ENCODE assay signal across 8 cellular contexts in the genomic region with DNA sequence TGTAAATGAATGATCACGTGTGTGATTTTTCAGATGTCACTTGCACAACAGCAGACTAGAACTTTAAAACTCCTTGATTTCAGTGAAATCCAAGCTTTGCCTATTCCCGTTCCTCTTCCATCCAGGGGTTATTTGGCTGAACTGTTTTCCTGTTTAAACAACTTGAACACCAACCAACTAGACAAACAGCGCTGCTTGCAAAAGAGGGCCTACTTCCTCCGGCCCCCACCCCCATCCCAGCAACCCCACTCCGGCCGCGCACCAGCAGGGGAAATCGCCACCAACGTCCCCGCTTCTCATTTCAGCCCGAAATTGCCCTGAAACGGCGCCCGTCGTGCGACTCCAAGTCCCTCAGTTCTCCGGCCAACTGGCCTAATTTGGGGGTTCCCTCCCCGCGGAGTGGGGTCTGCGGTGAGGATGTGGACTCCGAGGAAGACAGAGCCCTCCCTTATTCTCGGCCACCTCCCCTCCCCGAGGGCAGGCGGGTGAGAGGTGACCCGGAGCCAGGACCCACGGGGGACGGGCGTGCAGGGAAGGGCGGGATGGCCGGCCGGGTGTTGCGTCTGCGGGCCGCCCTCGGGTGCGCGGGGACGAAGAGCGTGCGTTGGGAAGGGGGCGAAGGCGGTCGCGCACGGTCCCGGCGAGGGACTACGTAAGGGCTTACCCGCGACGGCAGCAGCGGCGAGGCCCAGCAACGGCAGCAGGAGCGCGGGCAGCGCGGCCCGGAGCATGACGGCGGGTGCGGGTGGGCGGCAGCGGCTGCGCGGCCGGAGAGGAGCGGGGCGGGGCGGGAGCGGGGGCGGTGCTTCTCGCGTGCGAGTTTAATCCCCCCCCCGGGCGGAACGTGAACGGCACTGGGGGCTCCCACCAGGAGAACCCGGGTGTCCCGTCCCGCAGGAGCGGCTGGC. TPM values are rescaled to one million over a fixed set of nuclear protein-coding genes. Genes with fewer than 3 reads are reported as not detected.
A peak's percentile ranks its signal among the peaks of the same experiment; 100 is the strongest.
DNase-seq lines count a peak whose midpoint lies in the region; ATAC-seq and TF ChIP-seq lines count a peak whose summit lies in the region.

A gene with protein sequence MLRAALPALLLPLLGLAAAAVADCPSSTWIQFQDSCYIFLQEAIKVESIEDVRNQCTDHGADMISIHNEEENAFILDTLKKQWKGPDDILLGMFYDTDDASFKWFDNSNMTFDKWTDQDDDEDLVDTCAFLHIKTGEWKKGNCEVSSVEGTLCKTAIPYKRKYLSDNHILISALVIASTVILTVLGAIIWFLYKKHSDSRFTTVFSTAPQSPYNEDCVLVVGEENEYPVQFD (minus strand): TSS at position 741 of the 908 bp plus-strand sequence. CDS start 10 bp downstream, at position 731.

- H3K36me3 ChIP-seq in CD8-positive, alpha-beta T cell (ENCODE audit: insufficient read depth, low read length), result no peaks in the 10 kb centered on the region

- TF ChIP-seq CTCF in CD8-positive, alpha-beta T cell (IDR thresholded peaks at IDR 0.05), result no peak
- TF ChIP-seq CTCF in VCaP (conservative IDR thresholded peaks at IDR 0.05), result no peak
- no peak for TF ChIP-seq CTCF in choroid plexus epithelial cell (conservative IDR thresholded peaks at IDR 0.05; ENCODE audit: low read depth, low read length)

- DNase-seq in CD8-positive, alpha-beta T cell, result peak in 6 of 7 experiments; percentile 3 to 51 (median 24)
- DNase-seq in choroid plexus epithelial cell (ENCODE audit: low read depth) (peak; percentile 48), left colon (peak; percentile 64 to 81)
- DNase-seq in stimulated activated CD4-positive, alpha-beta T cell treated with anti-CD3 and anti-CD28 coated beads, Interleukin-1b, Interleukin-23, amount 100 ng/mL, for 4 hours (ENCODE audit: low read depth in 2 of 2), result peak; percentile 8 to 33

- peaks cover 16% of the 10 kb centered on the region for H3K27me3 Mint-ChIP-seq in CD8-positive, alpha-beta T cell (ENCODE audit: low read depth)

- no peaks in the 10 kb centered on the region for H3K27me3 ChIP-seq in CD8-positive, alpha-beta T cell (ENCODE audit: insufficient read depth, low read length)

- no peak within 1 kb of the TSS for H3K27ac Mint-ChIP-seq in CD8-positive, alpha-beta T cell

- no peak within 1 kb of the TSS for H3K27ac ChIP-seq in CD8-positive, alpha-beta T cell (ENCODE audit: low read depth, low read length)
- peak within 1 kb of the TSS; percentile 95 for H3K27ac ChIP-seq in VCaP

- POLR2A ChIA-PET in CD8-positive, alpha-beta T cell (lab: Charles Lee), result no interaction called here

- H3K4me3 Mint-ChIP-seq in CD8-positive, alpha-beta T cell, result peak within 1 kb of the TSS; percentile 86

- peaks cover 19% of the 10 kb centered on the region for H3K4me1 Mint-ChIP-seq in CD8-positive, alpha-beta T cell (ENCODE audit: low read depth)

- no peaks in the 10 kb centered on the region for H3K9me3 Mint-ChIP-seq in CD8-positive, alpha-beta T cell

- peaks cover 7% of the 10 kb centered on the region for H3K4me1 ChIP-seq in CD8-positive, alpha-beta T cell (ENCODE audit: insufficient read depth, low read length)

- no peaks in the 10 kb centered on the region for H3K9me3 ChIP-seq in CD8-positive, alpha-beta T cell (ENCODE audit: low read length)

- H3K4me3 ChIP-seq in CD8-positive, alpha-beta T cell (ENCODE audit: low read depth, low read length), result peak within 1 kb of the TSS; percentile 71
- peak within 1 kb of the TSS; percentile 89 for H3K4me3 ChIP-seq in choroid plexus epithelial cell (ENCODE audit: low read depth, low read length)

- H3K36me3 Mint-ChIP-seq in CD8-positive, alpha-beta T cell, result no peaks in the 10 kb centered on the region

- CTCF ChIA-PET in CD8-positive, alpha-beta T cell (lab: Charles Lee), result interaction anchor here (2.0 kb wide), 1 partner anchor 11 kb away, joined by 6 read pairs; no protein-coding TSS in a partner anchor

- peak; percentile 63 for ATAC-seq in CD8-positive, alpha-beta T cell
- ATAC-seq in GM19372 (IDR thresholded peaks at IDR 0.05; ENCODE audit: low read depth, unreplicated experiment), result peak; percentile 66
- peak; percentile 70 for ATAC-seq in HG03521 (IDR thresholded peaks at IDR 0.05; ENCODE audit: unreplicated experiment)
- peak; percentile 82 for ATAC-seq in left colon
- no peak for ATAC-seq in HG03196 (IDR thresholded peaks at IDR 0.05; ENCODE audit: unreplicated experiment)

- intact Hi-C loops in CD8-positive, alpha-beta T cell (cut with DNase I, micrococcal nuclease), result no loop called here
- intact Hi-C loops in left colon (cut with DNase I, micrococcal nuclease), result no loop called here

RNA-seq across cellular contexts. Expression of the gene that starts here (rescaled TPM):
- total RNA-seq in CD8-positive, alpha-beta T cell, result under 1 TPM; 0.54 to 0.64 TPM
- total RNA-seq in left colon, result 10 to 100 TPM; 12.6 to 18.3 TPM

Comparison
In these comparisons a context has a peak if more than half of its experiments do, and no peak if none do; other contexts are left out.
1. RNA of the gene that starts here (total RNA-seq): 12.6 to 18.3 TPM in left colon; 0.54 to 0.64 TPM in CD8-positive, alpha-beta T cell; every median in the first group is over 4 times any median in the second.
2. Peak in DNase-seq, ATAC-seq and H3K4me3 ChIP-seq in CD8-positive, alpha-beta T cell; RNA of the gene not detected or under 1 TPM.
3. DNase-seq: peak in every context shown above with its lines; median percentile 72 in left colon; 48 in choroid plexus epithelial cell; 24 in CD8-positive, alpha-beta T cell; 20 in stimulated activated CD4-positive, alpha-beta T cell treated with anti-CD3 and anti-CD28 coated beads, Interleukin-1b, Interleukin-23, amount 100 ng/mL, for 4 hours.